ENCODE assay signal across 8 cellular contexts in the genomic region with DNA sequence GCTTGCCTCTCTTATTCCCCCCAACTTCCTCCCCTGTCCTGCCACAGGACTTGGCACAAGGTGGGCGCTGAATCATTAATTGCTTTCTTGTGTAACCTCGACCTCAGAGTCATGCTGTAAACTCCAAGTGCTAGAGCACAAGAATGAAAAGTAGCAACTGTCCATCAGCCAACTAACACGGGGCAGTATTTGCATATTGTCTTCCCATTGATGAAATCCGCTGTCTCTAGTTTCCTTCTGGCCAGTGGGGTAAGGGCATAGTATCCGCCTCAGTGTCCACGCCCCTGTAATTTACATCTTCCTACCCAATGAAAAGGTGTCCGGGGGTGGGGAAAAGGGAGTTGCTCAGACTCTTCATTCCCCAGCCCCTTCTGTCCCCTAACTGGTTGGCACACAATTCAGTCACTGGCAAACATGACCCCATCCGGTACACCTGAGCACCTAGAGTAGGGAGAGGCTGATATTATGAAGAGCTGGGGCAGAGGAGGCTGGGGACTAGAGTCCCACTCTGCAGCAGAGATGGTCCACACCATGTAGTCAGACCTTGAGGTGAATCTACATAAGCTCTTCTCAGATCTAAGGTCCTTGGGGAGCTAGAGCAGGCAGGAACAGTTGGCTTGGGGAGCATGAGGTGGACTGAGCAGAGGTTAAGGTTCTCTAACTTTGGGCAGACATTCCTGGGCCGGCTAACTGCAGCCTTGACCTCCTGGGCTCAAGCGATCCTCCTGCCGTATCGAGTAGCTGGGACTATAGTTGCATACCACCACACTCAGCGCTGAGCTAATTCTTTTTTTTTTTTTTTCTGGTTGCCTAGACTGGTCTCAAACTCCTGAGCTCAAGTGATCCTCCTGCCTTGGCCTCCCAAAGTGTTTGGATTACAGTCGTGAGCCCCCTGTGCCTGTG. TPM values are rescaled to one million over a fixed set of nuclear protein-coding genes. Genes with fewer than 3 reads are reported as not detected.
DNase-seq lines count a peak whose midpoint lies in the region; ATAC-seq and TF ChIP-seq lines count a peak whose summit lies in the region.

No MANE protein-coding gene starts in this region.

- no peaks in the 10 kb centered on the region for H3K36me3 ChIP-seq in fibroblast of lung (ENCODE audit: control insufficient read depth, insufficient read depth, low read length)

- peak; percentile 32 for ATAC-seq in stimulated activated effector memory CD8-positive, alpha-beta T cell treated with anti-CD3 and anti-CD28 coated beads, Interleukin-12 subunit alpha, Interleukin-12 subunit beta, amount 100 ng/mL, for 72 hours
- ATAC-seq in GM21515 (IDR thresholded peaks at IDR 0.05; ENCODE audit: unreplicated experiment) (no peak), GM18868 (IDR thresholded peaks at IDR 0.05; ENCODE audit: unreplicated experiment) (no peak)

- H4K20me1 ChIP-seq in fibroblast of lung (ENCODE audit: control insufficient read depth, extremely low read depth, insufficient read depth, low read length) = no peaks in the 10 kb centered on the region

- H2AFZ ChIP-seq in fibroblast of lung (ENCODE audit: low read length) = no peak overlapping the region

- H3K4me1 ChIP-seq in fibroblast of lung (ENCODE audit: control insufficient read depth, extremely low read depth, insufficient read depth, low read length) = no peaks in the 10 kb centered on the region

- no peak for TF ChIP-seq CTCF in fibroblast of lung (conservative IDR thresholded peaks at IDR 0.05 in 1 of 2, IDR thresholded peaks at IDR 0.05 in 1 of 2; ENCODE audit: low read depth in 1 of 2, low read length in 2 of 2)

- no peak overlapping the region for H3K4me3 ChIP-seq in fibroblast of lung (replicated peaks in 1 of 4; ENCODE audit: control extremely low read depth in 1 of 4, insufficient read depth in 1 of 4, low read depth in 3 of 4, low read length in 4 of 4)

- peaks cover 22% of the 10 kb centered on the region for H3K4me1 Mint-ChIP-seq in stimulated activated effector memory CD8-positive, alpha-beta T cell treated with anti-CD3 and anti-CD28 coated beads, Interleukin-12 subunit alpha, Interleukin-12 subunit beta, amount 100 ng/mL, for 72 hours

- H3K9ac ChIP-seq in fibroblast of lung (ENCODE audit: insufficient read depth, low read length) = no peak overlapping the region

- H3K27me3 ChIP-seq in fibroblast of lung (ENCODE audit: control insufficient read depth, insufficient read depth, low read length) = peaks cover 8% of the 10 kb centered on the region

- no peak overlapping the region for H3K4me2 ChIP-seq in fibroblast of lung (ENCODE audit: extremely low read depth, insufficient read depth, low read length)

- H3K79me2 ChIP-seq in fibroblast of lung (ENCODE audit: control insufficient read depth, insufficient read depth, low read length) = no peaks in the 10 kb centered on the region

- no peaks in the 10 kb centered on the region for H3K9me3 ChIP-seq in fibroblast of lung (ENCODE audit: control insufficient read depth, insufficient read depth, low read depth, low read length)

- H3K4me3 Mint-ChIP-seq in stimulated activated effector memory CD8-positive, alpha-beta T cell treated with anti-CD3 and anti-CD28 coated beads, Interleukin-12 subunit alpha, Interleukin-12 subunit beta, amount 100 ng/mL, for 72 hours = no peak overlapping the region

- H3K9me3 Mint-ChIP-seq in stimulated activated effector memory CD8-positive, alpha-beta T cell treated with anti-CD3 and anti-CD28 coated beads, Interleukin-12 subunit alpha, Interleukin-12 subunit beta, amount 100 ng/mL, for 72 hours = no peaks in the 10 kb centered on the region

- peak; percentile 66 for DNase-seq in SIG-M5 treated with dmso at 0.1 percent for 504 hours (lab: John Stamatoyannopoulos, UW; ENCODE audit: unreplicated experiment)
- DNase-seq in SIG-M5 (lab: John Stamatoyannopoulos, UW) = no peak
- DNase-seq in NOMO-1 treated with dmso at 0.1 percent for 144 hours (lab: John Stamatoyannopoulos, UW; ENCODE audit: unreplicated experiment) = peak; percentile 93
- peak; percentile 21 to 67 for DNase-seq in fibroblast of lung (ENCODE audit: low read depth in 2 of 2)
- DNase-seq in stimulated activated effector memory CD8-positive, alpha-beta T cell treated with anti-CD3 and anti-CD28 coated beads, Interleukin-12 subunit alpha, Interleukin-12 subunit beta, amount 100 ng/mL, for 72 hours (ENCODE audit: low spot score in 2 of 2) = no peak
- DNase-seq in caudate nucleus (lab: John Stamatoyannopoulos, UW) = no peak

- H3K27ac ChIP-seq in fibroblast of lung (ENCODE audit: insufficient read depth, low read length) (no peak overlapping the region), caudate nucleus (ENCODE audit: low read depth, low read length) (no peak overlapping the region)

- H3K36me3 Mint-ChIP-seq in stimulated activated effector memory CD8-positive, alpha-beta T cell treated with anti-CD3 and anti-CD28 coated beads, Interleukin-12 subunit alpha, Interleukin-12 subunit beta, amount 100 ng/mL, for 72 hours = no peaks in the 10 kb centered on the region

- H3K27ac Mint-ChIP-seq in stimulated activated effector memory CD8-positive, alpha-beta T cell treated with anti-CD3 and anti-CD28 coated beads, Interleukin-12 subunit alpha, Interleukin-12 subunit beta, amount 100 ng/mL, for 72 hours = no peak overlapping the region

RNA-seq across cellular contexts. Expression of gene GGA1, which starts 6.8 kb away (rescaled TPM):
- total RNA-seq in fibroblast of lung = 24.7 and 27.9 TPM in 2 replicates
- polyA plus RNA-seq in fibroblast of lung = 18.0 and 23.1 TPM in 2 replicates
- 17.3 and 21.9 TPM in 2 replicates for polyA plus RNA-seq in fibroblast of lung (2012)
- polyA minus RNA-seq in fibroblast of lung (ENCODE audit: low replicate concordance) = 17.6 and 35.7 TPM in 2 replicates

RNA-seq across cellular contexts. Expression of gene LGALS2, which starts 21.9 kb away (rescaled TPM):
- total RNA-seq in fibroblast of lung = not detected in 2 replicates
- 0.19 TPM in 1 of 2 replicates, not detected in the other for polyA plus RNA-seq in fibroblast of lung
- not detected in 2 replicates for polyA plus RNA-seq in fibroblast of lung (2012)
- not detected in 2 replicates for polyA minus RNA-seq in fibroblast of lung (ENCODE audit: low replicate concordance)

RNA-seq across cellular contexts. Expression of gene SH3BP1, which starts 37.7 kb away (rescaled TPM):
- 3.1 and 6.2 TPM in 2 replicates for total RNA-seq in fibroblast of lung
- 2.9 and 5.5 TPM in 2 replicates for polyA plus RNA-seq in fibroblast of lung
- 7.7 and 15.2 TPM in 2 replicates for polyA plus RNA-seq in fibroblast of lung (2012)
- 15.3 and 34.4 TPM in 2 replicates for polyA minus RNA-seq in fibroblast of lung (ENCODE audit: low replicate concordance)

RNA-seq across cellular contexts. Expression of gene CDC42EP1, which starts 41.5 kb away (rescaled TPM):
- 11.8 and 17.2 TPM in 2 replicates for total RNA-seq in fibroblast of lung
- polyA plus RNA-seq in fibroblast of lung = 10.4 and 10.6 TPM in 2 replicates
- polyA plus RNA-seq in fibroblast of lung (2012) = 63.6 and 69.7 TPM in 2 replicates
- polyA minus RNA-seq in fibroblast of lung (ENCODE audit: low replicate concordance) = 72.6 and 80.2 TPM in 2 replicates

RNA-seq across cellular contexts. Expression of gene PDXP, which starts 56.7 kb away (rescaled TPM):
- 4.0 and 5.1 TPM in 2 replicates for total RNA-seq in fibroblast of lung
- polyA plus RNA-seq in fibroblast of lung = 7.9 and 14.7 TPM in 2 replicates
- 6.9 and 16.5 TPM in 2 replicates for polyA plus RNA-seq in fibroblast of lung (2012)
- 14.5 and 15.0 TPM in 2 replicates for polyA minus RNA-seq in fibroblast of lung (ENCODE audit: low replicate concordance)

Comparison
In these comparisons a context has a peak if more than half of its experiments do, and no peak if none do; other contexts are left out.
1. DNase-seq: peak in SIG-M5 treated with dmso at 0.1 percent for 504 hours (single experiment), NOMO-1 treated with dmso at 0.1 percent for 144 hours (single experiment) and fibroblast of lung (2 of 2); none in SIG-M5 (single experiment), stimulated activated effector memory CD8-positive, alpha-beta T cell treated with anti-CD3 and anti-CD28 coated beads, Interleukin-12 subunit alpha, Interleukin-12 subunit beta, amount 100 ng/mL, for 72 hours (0 of 2) and caudate nucleus (0 of 61).